Comparison of ENCODE assay signal across 15 cellular contexts in genomic region chr6:125989631-125990030, GRCh38. TPM values are rescaled to one million over a fixed set of nuclear protein-coding genes. Genes with fewer than 3 reads are reported as not detected.
DNase-seq lines count a peak whose midpoint lies in the region; ATAC-seq and TF ChIP-seq lines count a peak whose summit lies in the region.
"Had no signal": no experiment of that assay in that cellular context is flagged by ENCODE, and none has a peak within 500 bp of the region (broad histone marks: within the 10 kb centered on the region; RNA-seq: fewer than 3 reads in every experiment).

No MANE protein-coding gene starts in this region.

- H3K4me3 ChIP-seq in CD8-positive, alpha-beta memory T cell (ENCODE audit: low read length) = no peak overlapping the region
- no peak overlapping the region for H3K4me3 ChIP-seq in ovary
- H3K4me3 ChIP-seq: body of pancreas, upper lobe of right lung had no signal

- H3K4me1 ChIP-seq in CD8-positive, alpha-beta memory T cell (ENCODE audit: insufficient read depth, low read length) = peaks cover 34% of the 10 kb centered on the region
- peaks cover 5% of the 10 kb centered on the region for H3K4me1 ChIP-seq in ovary (ENCODE audit: insufficient read depth)

- TF ChIP-seq EP300 in ovary (IDR thresholded peaks at IDR 0.05) = no peak

- POLR2A ChIA-PET in CD8-positive, alpha-beta memory T cell (lab: Charles Lee) = interaction anchor here (0.7 kb wide), 1 partner anchor 199 kb away, joined by 13 read pairs; the partner anchor contains the start of gene NCOA7
- POLR2A ChIA-PET in MCF 10A (lab: Yijun Ruan, JAX) = no interaction called here

- peaks cover 0 to 1% (median 0%) of the 10 kb centered on the region in 3 donors for H3K36me3 Mint-ChIP-seq in CD8-positive, alpha-beta memory T cell
- peaks cover 3% of the 10 kb centered on the region for H3K36me3 Mint-ChIP-seq in MCF 10A (ENCODE audit: insufficient read depth, unreplicated experiment)

- H3K4me3 Mint-ChIP-seq in CD8-positive, alpha-beta memory T cell = peak overlapping the region in 1 of 7 donors; percentile 49
- peak overlapping the region; percentile 18 for H3K4me3 Mint-ChIP-seq in MCF 10A (ENCODE audit: unreplicated experiment)
- H3K4me3 Mint-ChIP-seq: effector memory CD8-positive, alpha-beta T cell had no signal

- CTCF ChIA-PET in CD8-positive, alpha-beta memory T cell (lab: Charles Lee) = interaction anchor here (1.9 kb wide), 1 partner anchor 11 kb away, joined by 9 read pairs; no protein-coding TSS in a partner anchor
- CTCF ChIA-PET in MCF 10A (lab: Yijun Ruan, JAX) = interaction anchor here (5.5 kb wide), 1 partner anchor 15 kb away, joined by 35 read pairs; no protein-coding TSS in a partner anchor

- H3K9me3 Mint-ChIP-seq in CD8-positive, alpha-beta memory T cell = no peaks in the 10 kb centered on the region
- no peaks in the 10 kb centered on the region for H3K9me3 Mint-ChIP-seq in MCF 10A (ENCODE audit: unreplicated experiment)
- H3K9me3 Mint-ChIP-seq: effector memory CD8-positive, alpha-beta T cell had no signal

- intact Hi-C loops in MCF 10A (cut with micrococcal nuclease) (no loop called here), ovary (cut with DNase I) (no loop called here), left ventricle myocardium superior (cut with micrococcal nuclease) (no loop called here)

- TF ChIP-seq POLR2A in ovary (IDR thresholded peaks at IDR 0.05) = no peak

- DNase-seq in CD8-positive, alpha-beta memory T cell = no peak
- DNase-seq in HuH-7 (ENCODE audit: low spot score) = peak; percentile 20
- peak; percentile 27 for DNase-seq in MCF 10A (ENCODE audit: unreplicated experiment)
- peak; percentile 35 to 68 for DNase-seq in lung microvascular endothelial cell (ENCODE audit: low read depth in 2 of 2)
- DNase-seq in ovary = no peak
- DNase-seq in left ventricle myocardium superior = no peak
- no peak for DNase-seq in stimulated activated CD4-positive, alpha-beta T cell treated with anti-CD3 and anti-CD28 coated beads, Interleukin-15, amount 100 ng/mL, for 24 hours
- no peak for DNase-seq in NCI-H146 treated with DMSO at 0.1 percent for 48 hours (lab: John Stamatoyannopoulos, UW; ENCODE audit: unreplicated experiment)
- DNase-seq: body of pancreas; effector memory CD8-positive, alpha-beta T cell; EL; NCI-H187 treated with DMSO at 0.1 percent for 48 hours; NCI-H526; upper lobe of right lung had no signal

- no TSS peak for BruUV-seq in MCF 10A (replicated peaks; lab: Mats Ljungman, UMichigan)

- H3K4me1 Mint-ChIP-seq in CD8-positive, alpha-beta memory T cell = peaks cover 24 to 43% (median 32%) of the 10 kb centered on the region in 3 donors
- peaks cover 15% of the 10 kb centered on the region for H3K4me1 Mint-ChIP-seq in MCF 10A (ENCODE audit: insufficient read depth, unreplicated experiment)

- TF ChIP-seq CTCF in MCF 10A (IDR thresholded peaks at IDR 0.05; ENCODE audit: unreplicated experiment) (no peak), ovary (IDR thresholded peaks at IDR 0.05) (no peak)

- no peaks in the 10 kb centered on the region for H3K27me3 Mint-ChIP-seq in CD8-positive, alpha-beta memory T cell
- H3K27me3 Mint-ChIP-seq in MCF 10A (ENCODE audit: insufficient read depth, unreplicated experiment) = no peaks in the 10 kb centered on the region
- H3K27me3 Mint-ChIP-seq: effector memory CD8-positive, alpha-beta T cell had no signal

- H3K9me3 ChIP-seq in CD8-positive, alpha-beta memory T cell (ENCODE audit: low read length) = no peaks in the 10 kb centered on the region
- no peaks in the 10 kb centered on the region for H3K9me3 ChIP-seq in ovary
- H3K9me3 ChIP-seq: body of pancreas, upper lobe of right lung had no signal

- H3K27ac Mint-ChIP-seq in CD8-positive, alpha-beta memory T cell = peak overlapping the region in 5 of 8 donors; percentile 0 to 69 (median 20)
- peak overlapping the region; percentile 11 for H3K27ac Mint-ChIP-seq in MCF 10A (ENCODE audit: low read depth, unreplicated experiment)

- no peak overlapping the region for H3K27ac ChIP-seq in CD8-positive, alpha-beta memory T cell (ENCODE audit: low read depth, low read length)
- no peak overlapping the region for H3K27ac ChIP-seq in ovary
- H3K27ac ChIP-seq: KMS-11, upper lobe of right lung had no signal

- no peak for ATAC-seq in left ventricle myocardium superior
- ATAC-seq: body of pancreas; effector memory CD8-positive, alpha-beta T cell; upper lobe of right lung had no signal

- no peaks in the 10 kb centered on the region for H3K27me3 ChIP-seq in CD8-positive, alpha-beta memory T cell (ENCODE audit: insufficient read depth, low read length, poor library complexity, severe bottlenecking)
- no peaks in the 10 kb centered on the region for H3K27me3 ChIP-seq in ovary
- H3K27me3 ChIP-seq: body of pancreas, upper lobe of right lung had no signal

- 75 to 82% (median 76%) methylated on average over 3 of the region's 3 CpGs for WGBS in ovary, 3 donors

- no peaks in the 10 kb centered on the region for H3K36me3 ChIP-seq in CD8-positive, alpha-beta memory T cell (ENCODE audit: insufficient read depth, low read length)
- no peaks in the 10 kb centered on the region for H3K36me3 ChIP-seq in ovary
- H3K36me3 ChIP-seq: upper lobe of right lung had no signal

RNA-seq across cellular contexts. Expression of gene TRMT11, which starts 3.3 kb away (rescaled TPM):
- total RNA-seq in CD8-positive, alpha-beta memory T cell = 10 to 100 TPM; 35.8 to 37.9 TPM
- polyA plus RNA-seq in CD8-positive, alpha-beta memory T cell = 14.8 TPM
- total RNA-seq in MCF 10A (2022) = 28.8 and 32.5 TPM in 2 replicates
- total RNA-seq in lung microvascular endothelial cell = 7.6 and 8.9 TPM in 2 replicates
- 10 to 100 TPM; 20.5 to 29.9 (median 24.2) TPM for total RNA-seq in ovary
- polyA plus RNA-seq in ovary = 10 to 100 TPM; 10.7 to 15.6 TPM
- 8.3 TPM for total RNA-seq in left ventricle myocardium superior

RNA-seq across cellular contexts. Expression of gene HINT3, which starts 33.1 kb away (rescaled TPM):
- total RNA-seq in CD8-positive, alpha-beta memory T cell = 10 to 100 TPM; 12.1 to 12.8 TPM
- 10.4 TPM for polyA plus RNA-seq in CD8-positive, alpha-beta memory T cell
- total RNA-seq in MCF 10A (2022) (17.9 and 20.2 TPM in 2 replicates), lung microvascular endothelial cell (10.7 and 15.5 TPM in 2 replicates), ovary (10 to 100 TPM; 15.9 to 20.4 (median 19.3) TPM), left ventricle myocardium superior (40.8 TPM)
- 10 to 100 TPM; 10.3 to 15.8 TPM for polyA plus RNA-seq in ovary

Comparison
In these comparisons a context has a peak if more than half of its experiments do, and no peak if none do; other contexts are left out.
1. DNase-seq: peak in HuH-7 (single experiment), MCF 10A (single experiment) and lung microvascular endothelial cell (2 of 2); none in CD8-positive, alpha-beta memory T cell (0 of 5), ovary (0 of 5), left ventricle myocardium superior (single experiment), stimulated activated CD4-positive, alpha-beta T cell treated with anti-CD3 and anti-CD28 coated beads, Interleukin-15, amount 100 ng/mL, for 24 hours (single experiment) and NCI-H146 treated with DMSO at 0.1 percent for 48 hours (single experiment).